In genomic region chr11:75152090-75152489, GRCh38 we compare ENCODE assay signal across 1 cellular context.
TF ChIP-seq lines count a peak whose summit lies in the region.

No MANE protein-coding gene starts in this region.

TF ChIP-seq in HepG2, 621 proteins besides CTCF, POLR2A, EP300 and RAD21 (continued from another document and continues in another):
- TF ChIP-seq ZNF142 (CRISPR knock-in tag; IDR thresholded peaks at IDR 0.05): no peak
- no peak for TF ChIP-seq KDM1A (CRISPR knock-in tag; IDR thresholded peaks at IDR 0.05)
- no peak for TF ChIP-seq NFKB2 (CRISPR knock-in tag; IDR thresholded peaks at IDR 0.05; ENCODE audit: borderline replicate concordance)
- 0 out of 2 replicates have a peak, but pooled peaks have one; percentile 43 for TF ChIP-seq ZNF619 (CRISPR knock-in tag; IDR thresholded peaks at IDR 0.05)
- TF ChIP-seq RFXAP (CRISPR knock-in tag; IDR thresholded peaks at IDR 0.05; ENCODE audit: borderline replicate concordance): no peak
- no peak for TF ChIP-seq ZNF18 (CRISPR knock-in tag; IDR thresholded peaks at IDR 0.05; ENCODE audit: insufficient replicate concordance)
- no peak for TF ChIP-seq ZNF143 (CRISPR knock-in tag; IDR thresholded peaks at IDR 0.05)
- no peak for TF ChIP-seq HIC2 (CRISPR knock-in tag; IDR thresholded peaks at IDR 0.05; ENCODE audit: low read depth)
- no peak for TF ChIP-seq ZNF629 (CRISPR knock-in tag; conservative IDR thresholded peaks at IDR 0.05)
- no peak for TF ChIP-seq BCL6 (CRISPR knock-in tag; IDR thresholded peaks at IDR 0.05)
- no peak for TF ChIP-seq ZNF280B (CRISPR knock-in tag; IDR thresholded peaks at IDR 0.05; ENCODE audit: borderline replicate concordance)
- no peak for TF ChIP-seq ZBTB7B (CRISPR knock-in tag; IDR thresholded peaks at IDR 0.05)
- 0 out of 2 replicates have a peak, but pooled peaks have one; percentile 48 for TF ChIP-seq KAT7 (CRISPR knock-in tag; IDR thresholded peaks at IDR 0.05; ENCODE audit: borderline replicate concordance)
- TF ChIP-seq ZNF251 (CRISPR knock-in tag; IDR thresholded peaks at IDR 0.05): peak; percentile 18; the same call in 1 of the 2 replicates
- no peak for TF ChIP-seq ZNF841 (CRISPR knock-in tag; IDR thresholded peaks at IDR 0.05; ENCODE audit: borderline replicate concordance)
- TF ChIP-seq SKIL (CRISPR knock-in tag; IDR thresholded peaks at IDR 0.05; ENCODE audit: borderline replicate concordance): no peak
- peak; percentile 30; the same call in 1 of the 2 replicates for TF ChIP-seq RXRA (CRISPR knock-in tag; IDR thresholded peaks at IDR 0.05)
- TF ChIP-seq POLR2G (IDR thresholded peaks at IDR 0.05; ENCODE audit: low read depth, low read length): peak; percentile 55
- no peak for TF ChIP-seq ZBTB37 (CRISPR knock-in tag; IDR thresholded peaks at IDR 0.05)
- TF ChIP-seq TFDP1 (CRISPR knock-in tag; IDR thresholded peaks at IDR 0.05; ENCODE audit: borderline replicate concordance): no peak; the same call in 1 of the 2 replicates
- no peak for TF ChIP-seq ZHX2 (IDR thresholded peaks at IDR 0.05; ENCODE audit: low read depth)
- no peak for TF ChIP-seq ZHX2 (CRISPR knock-in tag; IDR thresholded peaks at IDR 0.05; ENCODE audit: borderline replicate concordance)
- TF ChIP-seq ZFX (CRISPR knock-in tag; IDR thresholded peaks at IDR 0.05; ENCODE audit: low read depth): peak; percentile 64
- no peak for TF ChIP-seq ZNF33A (CRISPR knock-in tag; IDR thresholded peaks at IDR 0.05; ENCODE audit: borderline replicate concordance)
- no peak for TF ChIP-seq CENPBD1 (CRISPR knock-in tag; IDR thresholded peaks at IDR 0.05; ENCODE audit: borderline replicate concordance, low read depth)
- no peak for TF ChIP-seq GMEB1 (CRISPR knock-in tag; IDR thresholded peaks at IDR 0.05; ENCODE audit: borderline replicate concordance)
- no peak for TF ChIP-seq SRSF1 (optimal IDR thresholded peaks at IDR 0.05; ENCODE audit: low read depth, low read length)
- TF ChIP-seq FOXM1 (CRISPR knock-in tag; IDR thresholded peaks at IDR 0.05): no peak
- TF ChIP-seq ZNF451 (CRISPR knock-in tag; IDR thresholded peaks at IDR 0.05): 0 out of 2 replicates have a peak, but pooled peaks have one; percentile 8
- no peak for TF ChIP-seq ZFP62 (CRISPR knock-in tag; IDR thresholded peaks at IDR 0.05)
- no peak for TF ChIP-seq CEBPB (IDR thresholded peaks at IDR 0.05; ENCODE audit: borderline replicate concordance, low read depth, low read length)
